ENCODE assay signal across 25 cellular contexts in the genomic region with DNA sequence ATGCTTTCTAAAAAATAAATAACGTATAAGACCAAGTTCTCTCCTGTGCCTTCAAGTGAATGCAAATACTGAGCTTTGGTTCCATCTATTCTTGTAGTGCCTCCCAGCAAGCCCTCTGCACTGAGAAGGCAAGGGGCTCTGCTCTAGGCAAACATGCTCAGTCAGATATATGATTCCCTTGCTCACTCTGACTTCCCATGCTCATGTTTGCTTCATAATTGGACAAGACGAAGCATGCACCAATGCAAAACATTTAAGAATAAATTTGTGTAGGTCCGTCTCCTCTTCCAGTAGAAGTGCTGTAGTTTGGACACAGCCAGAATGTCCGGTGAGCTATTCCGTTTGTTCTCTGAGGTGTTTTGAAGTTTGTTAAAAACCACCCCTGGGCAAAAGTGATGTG.
"Had no signal": no experiment of that assay in that cellular context is flagged by ENCODE, and none has a peak within 500 bp of the region (broad histone marks: within the 10 kb centered on the region; RNA-seq: fewer than 3 reads in every experiment).

No MANE protein-coding gene starts in this region.

- DNase-seq: activated CD4-positive, alpha-beta memory T cell treated with anti-CD3 and anti-CD28 coated beads, Interleukin-2, amount 10 ng/mL, durations not matched to agents 7 days and 5 days; activated CD4-positive, alpha-beta T cell treated with anti-CD3 and anti-CD28 coated beads, Interleukin-2, amount 10 ng/mL, durations not matched to agents 24 days and 14 days; activated CD4-positive, CD25-positive, alpha-beta regulatory T cell treated with anti-CD3 and anti-CD28 coated beads, Interleukin-2, amount 50 U/mL, for 72 hours; activated CD8-positive, alpha-beta memory T cell treated with anti-CD3 and anti-CD28 coated beads, Interleukin-2, amount 50 U/mL, for 48 hours; activated gamma-delta T cell treated with Interleukin-2 at 50 U/mL for 16 hours; activated naive CD4-positive, alpha-beta T cell treated with anti-CD3 and anti-CD28 coated beads, Interleukin-2, amount 50 U/mL, for 16 hours; activated T-cell treated with anti-CD3 and anti-CD28 coated beads, Interleukin-2, amount 50 U/mL, for 24 hours; amniotic stem cell; effector CD4-positive, alpha-beta T cell; islet precursor cell; left cardiac atrium; left ventricle myocardium superior; naive thymus-derived CD4-positive, alpha-beta T cell; pancreas; psoas muscle; stimulated activated CD4-positive, alpha-beta T cell treated with anti-CD3 and anti-CD28 coated beads, Interleukin-15, amount 100 ng/mL, for 24 hours; stimulated activated CD4-positive, alpha-beta T cell treated with anti-CD3 and anti-CD28 coated beads, Interleukin-2, amount 100 ng/mL, for 24 hours; stimulated activated naive B cell treated with anti-CD40 and anti-IgM and Interleukin-4, amounts not matched to agents 10 μg/mL and 1 μg/mL and 100 μg/mL, for 72 hours; stomach; SW 1271; T-helper 9 cell; tibial artery had no signal

- H3K4me1 ChIP-seq: pancreas, psoas muscle had no signal

- H3K79me2 ChIP-seq: hepatocyte had no signal

- H3K4me3 ChIP-seq: gastroesophageal sphincter, hepatocyte, pancreas, psoas muscle, stomach, tibial artery had no signal

- H3K27me3 ChIP-seq: gastroesophageal sphincter, hepatocyte, pancreas, stomach, tibial artery had no signal

- H3K9me3 ChIP-seq: gastroesophageal sphincter, pancreas, psoas muscle, stomach, tibial artery had no signal

- ATAC-seq: activated T-helper 17 cell treated with anti-CD3 and anti-CD28 coated beads, Interleukin-2, amount 50 U/mL, for 72 hours; gastroesophageal sphincter; left cardiac atrium; left ventricle myocardium superior; naive thymus-derived CD4-positive, alpha-beta T cell; pancreas; psoas muscle; stimulated activated naive B cell treated with anti-CD40 and anti-IgM and Interleukin-4, amounts not matched to agents 10 μg/mL and 1 μg/mL and 100 μg/mL, for 72 hours had no signal

- H2AFZ ChIP-seq: hepatocyte had no signal

- H3K27ac ChIP-seq: gastroesophageal sphincter, hepatocyte, pancreas, psoas muscle, tibial artery had no signal

- H3K4me2 ChIP-seq: hepatocyte had no signal
